Comparison of ENCODE assay signal across 23 cellular contexts in the genomic region with DNA sequence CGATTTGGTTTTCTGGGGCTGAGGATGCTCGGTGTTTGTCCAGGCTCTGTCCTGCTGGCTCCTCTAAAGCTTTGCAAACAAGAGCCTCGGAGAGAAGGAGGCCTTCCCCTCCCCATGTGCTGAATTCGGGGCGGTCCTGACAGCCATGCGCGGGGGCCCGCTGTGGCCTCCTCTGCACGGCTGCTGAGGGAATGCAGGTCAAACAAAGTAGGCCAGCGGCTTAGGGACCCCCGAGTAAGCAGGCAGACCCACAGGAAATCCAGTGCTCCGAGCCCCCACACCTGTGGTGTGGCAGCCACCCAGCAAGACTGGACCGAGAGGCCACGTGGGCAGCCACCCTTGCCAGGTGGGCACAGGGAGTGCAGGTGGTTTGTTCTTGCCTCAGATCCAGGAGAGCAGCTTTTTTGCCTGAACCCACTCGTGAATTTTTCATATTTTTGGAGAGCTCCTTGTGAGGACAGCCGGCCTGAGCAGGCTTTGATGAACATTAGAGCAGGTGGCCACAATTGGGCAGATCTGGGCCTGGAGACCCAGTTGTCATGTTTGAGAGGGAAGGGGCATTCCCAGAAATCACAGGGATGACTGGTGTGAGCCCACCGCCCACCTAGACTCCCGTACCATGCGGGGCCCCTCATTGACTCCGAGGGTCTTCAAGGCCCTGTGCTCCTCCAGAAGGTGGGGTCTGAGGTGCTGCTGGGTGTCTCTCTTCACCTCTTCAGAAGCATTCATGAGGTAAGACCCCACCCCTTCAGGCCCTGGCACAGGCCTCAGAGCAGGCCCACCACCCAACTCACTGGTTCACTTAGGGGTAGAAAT. TPM values are rescaled to one million over a fixed set of nuclear protein-coding genes. Genes with fewer than 3 reads are reported as not detected.
A peak's percentile ranks its signal among the peaks of the same experiment; 100 is the strongest.
DNase-seq lines count a peak whose midpoint lies in the region; ATAC-seq, FAIRE-seq and TF ChIP-seq lines count a peak whose summit lies in the region.
"Had no signal": no experiment of that assay in that cellular context is flagged by ENCODE, and none has a peak within 500 bp of the region (broad histone marks: within the 10 kb centered on the region; RNA-seq: fewer than 3 reads in every experiment).

No MANE protein-coding gene starts in this region.

- H3K9me2 ChIP-seq in PC-9 (ENCODE audit: insufficient read depth) = no peaks in the 10 kb centered on the region
- no peaks in the 10 kb centered on the region for H3K9me2 ChIP-seq in hepatocyte (replicated peaks; ENCODE audit: insufficient read depth)

- 0 out of 2 replicates have a peak, but pooled peaks cover 12% of the 10 kb centered on the region for H3F3A ChIP-seq in PC-9 (ENCODE audit: insufficient read depth, low read depth)

- H2AFZ ChIP-seq in PC-9 (no peak overlapping the region), hepatocyte (no peak overlapping the region)

- no peaks in the 10 kb centered on the region for H3K36me3 ChIP-seq in PC-9 (ENCODE audit: low read depth)
- no peaks in the 10 kb centered on the region for H3K36me3 ChIP-seq in hepatocyte (replicated peaks; ENCODE audit: insufficient read depth, low read depth)
- no peaks in the 10 kb centered on the region for H3K36me3 ChIP-seq in prostate gland
- H3K36me3 ChIP-seq: MG63, tibial artery had no signal

- H3K9me3 ChIP-seq in A549 (no peaks in the 10 kb centered on the region), PC-9 (ENCODE audit: insufficient read depth, low read depth) (no peaks in the 10 kb centered on the region), hepatocyte (ENCODE audit: low read depth) (no peaks in the 10 kb centered on the region), prostate gland (no peaks in the 10 kb centered on the region)
- H3K9me3 ChIP-seq: MG63, tibial artery had no signal

- H3K27ac ChIP-seq in A549 (peak overlapping the region; percentile 70 to 83), PC-9 (no peak overlapping the region), hepatocyte (peak overlapping the region; percentile 92), prostate gland (no peak overlapping the region)
- H3K27ac ChIP-seq: coronary artery, skin epidermis, tibial artery had no signal

- no peak for TF ChIP-seq CTCF in A549 (IDR thresholded peaks at IDR 0.05)
- no peak for TF ChIP-seq CTCF in PC-9 (conservative IDR thresholded peaks at IDR 0.05)
- no peak for TF ChIP-seq CTCF in hepatocyte (IDR thresholded peaks at IDR 0.05; ENCODE audit: poor library complexity)
- TF ChIP-seq CTCF in prostate gland (IDR thresholded peaks at IDR 0.05) = no peak

- H3K9me3 Mint-ChIP-seq in stimulated activated naive B cell treated with anti-CD40 and anti-IgM and Interleukin-4, amounts not matched to agents 10 μg/mL and 1 μg/mL and 100 μg/mL, for 72 hours = no peaks in the 10 kb centered on the region
- H3K9me3 Mint-ChIP-seq: activated naive CD8-positive, alpha-beta T cell treated with anti-CD3 and anti-CD28 coated beads for 36 hours; activated T-helper 1 cell treated with anti-CD3 and anti-CD28 coated beads, Interleukin-12 subunit alpha, Interleukin-12 subunit beta, Interleukin-2, Interleukin-4 antibody, amounts not matched to agents 30 ng/mL and 10 ng/mL and 1 ng/mL, durations not matched to agents 14 hours and 24 hours and 36 hours; CD4-positive, CD25-positive, alpha-beta regulatory T cell; mesothelial cell of epicardium; natural killer cell; T-helper 2 cell treated with Interferon-gamma antibody and Interleukin-4, amounts not matched to agents 5 μg/mL and 100 μg/mL, for 36 hours had no signal

- no peak for TF ChIP-seq POLR2A in A549 (IDR thresholded peaks at IDR 0.05; ENCODE audit: low read length)
- TF ChIP-seq POLR2A in prostate gland (IDR thresholded peaks at IDR 0.05) = no peak

- H3K4me3 Mint-ChIP-seq in stimulated activated naive B cell treated with anti-CD40 and anti-IgM and Interleukin-4, amounts not matched to agents 10 μg/mL and 1 μg/mL and 100 μg/mL, for 72 hours = no peak overlapping the region
- H3K4me3 Mint-ChIP-seq: activated naive CD8-positive, alpha-beta T cell treated with anti-CD3 and anti-CD28 coated beads for 36 hours; activated T-helper 1 cell treated with anti-CD3 and anti-CD28 coated beads, Interleukin-12 subunit alpha, Interleukin-12 subunit beta, Interleukin-2, Interleukin-4 antibody, amounts not matched to agents 30 ng/mL and 10 ng/mL and 1 ng/mL, durations not matched to agents 14 hours and 24 hours and 36 hours; brain; CD4-positive, CD25-positive, alpha-beta regulatory T cell; mesothelial cell of epicardium; natural killer cell; T-helper 2 cell treated with Interferon-gamma antibody and Interleukin-4, amounts not matched to agents 5 μg/mL and 100 μg/mL, for 36 hours had no signal

- H4K20me1 ChIP-seq in PC-9 (ENCODE audit: insufficient read depth) = no peaks in the 10 kb centered on the region
- no peaks in the 10 kb centered on the region for H4K20me1 ChIP-seq in hepatocyte (ENCODE audit: insufficient read depth, poor library complexity, severe bottlenecking)

- H3K27me3 Mint-ChIP-seq in stimulated activated naive B cell treated with anti-CD40 and anti-IgM and Interleukin-4, amounts not matched to agents 10 μg/mL and 1 μg/mL and 100 μg/mL, for 72 hours = no peaks in the 10 kb centered on the region
- H3K27me3 Mint-ChIP-seq: activated naive CD8-positive, alpha-beta T cell treated with anti-CD3 and anti-CD28 coated beads for 36 hours; CD4-positive, CD25-positive, alpha-beta regulatory T cell had no signal

- no peak for TF ChIP-seq RAD21 in A549 (conservative IDR thresholded peaks at IDR 0.05 in 1 of 2, IDR thresholded peaks at IDR 0.05 in 1 of 2)

- ATAC-seq in A549 (no peak), GM21526 (IDR thresholded peaks at IDR 0.05; ENCODE audit: low FRiP score, unreplicated experiment) (no peak)
- no peak for ATAC-seq in stimulated activated naive B cell treated with anti-CD40 and anti-IgM and Interleukin-4, amounts not matched to agents 10 μg/mL and 1 μg/mL and 100 μg/mL, for 72 hours (replicated peaks)
- ATAC-seq: natural killer cell; stimulated activated naive CD8-positive, alpha-beta T cell treated with anti-CD3 and anti-CD28 coated beads, Interleukin-15, Interleukin-2, amounts not matched to agents 100 U/mL and 50 U/mL, for 24 hours had no signal

- H3K4me2 ChIP-seq in A549 (peak overlapping the region; percentile 53; the same call in 2 of the 3 replicates), PC-9 (peak overlapping the region; percentile 74), hepatocyte (no peak overlapping the region)

- H3K4me3 ChIP-seq in A549 (no peak overlapping the region), PC-9 (no peak overlapping the region), hepatocyte (no peak overlapping the region), prostate gland (no peak overlapping the region)
- H3K4me3 ChIP-seq: coronary artery, MG63, skin epidermis, tibial artery had no signal

- TF ChIP-seq EP300 in A549 (IDR thresholded peaks at IDR 0.05) = no peak

- no peaks in the 10 kb centered on the region for H3K79me2 ChIP-seq in PC-9 (ENCODE audit: low read depth)
- no peaks in the 10 kb centered on the region for H3K79me2 ChIP-seq in hepatocyte

- FAIRE-seq in A549 (lab: Jason Lieb, UNC) = no peak

- 79% methylated on average over 15 of the region's 20 CpGs for WGBS in A549 (ENCODE audit: missing lambda C conversion rate)
- 80% methylated on average over 20 of the region's 20 CpGs for WGBS in hepatocyte (ENCODE audit: low lambda C conversion rate, missing lambda C conversion rate)
- WGBS in prostate gland = 85% methylated on average over 20 of the region's 20 CpGs

- DNase-seq in A549 (ENCODE audit: low read depth in 1 of 2, low spot score in 1 of 2) (no peak), PC-9 (no peak), hepatocyte (ENCODE audit: low spot score) (no peak), posterior vena cava (ENCODE audit: low spot score) (peak; percentile 52), prostate gland (ENCODE audit: low spot score) (no peak)
- DNase-seq in stimulated activated naive B cell treated with anti-CD40 and anti-IgM and Interleukin-4, amounts not matched to agents 10 μg/mL and 1 μg/mL and 100 μg/mL, for 72 hours = no peak
- DNase-seq: activated CD4-positive, alpha-beta T cell treated with anti-CD3 and anti-CD28 coated beads, Interleukin-2, amount 50 U/mL, for 1 hour; activated naive CD8-positive, alpha-beta T cell treated with anti-CD3 and anti-CD28 coated beads for 36 hours; CD4-positive, CD25-positive, alpha-beta regulatory T cell; natural killer cell; NCI-H1417 treated with DMSO at 0.1 percent for 48 hours; RPMI8226; stimulated activated CD4-positive, alpha-beta T cell treated with anti-CD3 and anti-CD28 coated beads, Interleukin-4, amount 100 ng/mL, for 24 hours; stimulated activated naive CD8-positive, alpha-beta T cell treated with anti-CD3 and anti-CD28 coated beads, Interleukin-15, Interleukin-2, amounts not matched to agents 100 U/mL and 50 U/mL, for 24 hours had no signal

- POLR2A ChIA-PET in A549 (lab: Yijun Ruan, JAX) = no interaction called here
- POLR2A ChIA-PET in PC-9 (lab: Charles Lee; ENCODE audit: unreplicated experiment) = no interaction called here

- peaks cover 0 to 2% of the 10 kb centered on the region in 2 donors for H3K36me3 Mint-ChIP-seq in stimulated activated naive B cell treated with anti-CD40 and anti-IgM and Interleukin-4, amounts not matched to agents 10 μg/mL and 1 μg/mL and 100 μg/mL, for 72 hours
- H3K36me3 Mint-ChIP-seq: activated naive CD8-positive, alpha-beta T cell treated with anti-CD3 and anti-CD28 coated beads for 36 hours; brain; CD4-positive, CD25-positive, alpha-beta regulatory T cell; mesothelial cell of epicardium; natural killer cell had no signal

- peaks cover 0 to 5% of the 10 kb centered on the region in 2 donors for H3K4me1 Mint-ChIP-seq in stimulated activated naive B cell treated with anti-CD40 and anti-IgM and Interleukin-4, amounts not matched to agents 10 μg/mL and 1 μg/mL and 100 μg/mL, for 72 hours
- H3K4me1 Mint-ChIP-seq: activated naive CD8-positive, alpha-beta T cell treated with anti-CD3 and anti-CD28 coated beads for 36 hours; natural killer cell had no signal

- intact Hi-C loops in PC-9 (cut with micrococcal nuclease; ENCODE audit: unreplicated experiment) (no loop called here), posterior vena cava (cut with DNase I) (no loop called here), prostate gland (cut with DNase I) (no loop called here)

- H3K4me1 ChIP-seq in A549 (peaks cover 15% of the 10 kb centered on the region), PC-9 (replicated peaks; ENCODE audit: insufficient read depth) (peaks cover 23% of the 10 kb centered on the region), hepatocyte (ENCODE audit: insufficient read depth) (peaks cover 50% of the 10 kb centered on the region), prostate gland (replicated peaks) (no peaks in the 10 kb centered on the region)

- no peak overlapping the region for H3K27ac Mint-ChIP-seq in stimulated activated naive B cell treated with anti-CD40 and anti-IgM and Interleukin-4, amounts not matched to agents 10 μg/mL and 1 μg/mL and 100 μg/mL, for 72 hours
- H3K27ac Mint-ChIP-seq: activated naive CD8-positive, alpha-beta T cell treated with anti-CD3 and anti-CD28 coated beads for 36 hours; activated T-helper 1 cell treated with anti-CD3 and anti-CD28 coated beads, Interleukin-12 subunit alpha, Interleukin-12 subunit beta, Interleukin-2, Interleukin-4 antibody, amounts not matched to agents 30 ng/mL and 10 ng/mL and 1 ng/mL, durations not matched to agents 14 hours and 24 hours and 36 hours; CD4-positive, CD25-positive, alpha-beta regulatory T cell; natural killer cell; T-helper 2 cell treated with Interferon-gamma antibody and Interleukin-4, amounts not matched to agents 5 μg/mL and 100 μg/mL, for 36 hours had no signal

- no TSS peak for BruUV-seq in PC-9 (replicated peaks; lab: Mats Ljungman, UMichigan)

- H3K27me3 ChIP-seq in PC-9 (ENCODE audit: insufficient read depth, low read depth) = no peaks in the 10 kb centered on the region
- no peaks in the 10 kb centered on the region for H3K27me3 ChIP-seq in hepatocyte
- H3K27me3 ChIP-seq in prostate gland (replicated peaks; ENCODE audit: insufficient read depth) = no peaks in the 10 kb centered on the region
- H3K27me3 ChIP-seq: MG63 had no signal

- CTCF ChIA-PET in A549 (lab: Yijun Ruan, JAX) = interaction anchor here (1.0 to 1.8 kb wide), 3 partner anchors 146 to 438 kb away, joined by 3 to 4 read pairs (median 3); no protein-coding TSS in a partner anchor
- CTCF ChIA-PET in PC-9 (lab: Charles Lee) = no interaction called here

RNA-seq across cellular contexts. Expression of gene KCNQ1OT1, which starts 43.0 kb away (rescaled TPM):
- polyA plus RNA-seq in A549 (2011; rRNA removed) (0.13 and 0.19 TPM in 2 replicates), A549 (2017; fragmentation: RNase III; extraction: RNeasy Plus Mini Kit Qiagen cat#74134 plus additional on column Dnase treatment) (0.03 to 0.04 TPM (median 0.03 TPM) in 3 replicates), hepatocyte (3.1 and 4.0 TPM in 2 replicates)
- polyA plus RNA-seq in A549 (2012; cell fraction: cytosol; rRNA removed) = under 0.01 TPM in 2 replicates
- polyA plus RNA-seq in A549 (2012; cell fraction: nucleus; rRNA removed) = 0.13 and 0.22 TPM in 2 replicates
- 2.6 TPM in 2 replicates for polyA minus RNA-seq in A549 (2011; rRNA and poly(A)+ RNA removed)
- total RNA-seq in PC-9 (2021) (3.4 and 4.3 TPM in 2 replicates), hepatocyte (6.6 and 7.9 TPM in 2 replicates), posterior vena cava (1 to 10 TPM; 1.8 to 3.5 TPM), prostate gland (1 to 10 TPM; 1.0 to 2.1 TPM)

Comparison
In these comparisons a context has a peak if more than half of its experiments do, and no peak if none do; other contexts are left out.
1. H3K27ac ChIP-seq: peak in A549 (2 of 2) and hepatocyte (single experiment); none in PC-9 (single experiment) and prostate gland (0 of 2).